In the genomic region with DNA sequence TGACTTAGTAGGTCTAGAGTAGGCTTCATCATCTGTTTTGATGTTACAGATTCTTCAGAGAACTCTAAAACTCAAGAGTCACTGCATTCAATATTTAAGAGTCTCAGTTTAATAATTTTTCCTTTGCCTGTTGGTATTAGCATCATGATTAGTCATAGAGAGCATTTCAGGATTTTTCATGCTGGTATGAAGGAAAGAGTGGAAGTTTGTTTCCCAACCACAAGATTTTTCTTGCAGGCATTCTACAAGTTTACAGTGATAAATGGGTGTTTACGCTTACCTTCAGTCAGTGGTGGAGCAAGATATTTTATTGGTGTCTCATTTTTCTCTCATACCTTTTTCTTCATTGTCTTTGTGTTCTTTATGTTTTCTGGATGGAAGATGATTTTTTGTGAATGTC, we compare ENCODE assay signal across 27 cellular contexts. TPM values are rescaled to one million over a fixed set of nuclear protein-coding genes. Genes with fewer than 3 reads are reported as not detected.
DNase-seq lines count a peak whose midpoint lies in the region; FAIRE-seq and TF ChIP-seq lines count a peak whose summit lies in the region.
"Had no signal": no experiment of that assay in that cellular context is flagged by ENCODE, and none has a peak within 500 bp of the region (broad histone marks: within the 10 kb centered on the region; RNA-seq: fewer than 3 reads in every experiment).

No MANE protein-coding gene starts in this region.

- H3K4me2 ChIP-seq in hepatocyte = no peak overlapping the region
- H3K4me2 ChIP-seq: GM23338, KMS-11 had no signal

- peak; percentile 72 for FAIRE-seq in H54 (lab: Jason Lieb, UNC)
- FAIRE-seq: HTR-8/SVneo had no signal

- no peaks in the 10 kb centered on the region for H4K20me1 ChIP-seq in hepatocyte (ENCODE audit: insufficient read depth, poor library complexity, severe bottlenecking)

- H3K4me1 ChIP-seq in stomach (no peaks in the 10 kb centered on the region), hepatocyte (ENCODE audit: insufficient read depth) (no peaks in the 10 kb centered on the region)
- H3K4me1 ChIP-seq: adrenal gland had no signal

- TF ChIP-seq POLR2A in H54 (IDR thresholded peaks at IDR 0.05; ENCODE audit: low read depth, low read length) (no peak), stomach (IDR thresholded peaks at IDR 0.05) (no peak)

- peak; percentile 25 for DNase-seq in AG08396 (ENCODE audit: low spot score)
- DNase-seq in H54 (ENCODE audit: insufficient read length, low spot score) = no peak
- DNase-seq in astrocyte of the spinal cord (ENCODE audit: low read depth, low spot score) = peak; percentile 18
- peak; percentile 8 for DNase-seq in kidney tubule cell (ENCODE audit: low spot score)
- DNase-seq in OCI-M2 (lab: John Stamatoyannopoulos, UW; ENCODE audit: unreplicated experiment) = no peak
- no peak for DNase-seq in stomach
- DNase-seq in hepatocyte (ENCODE audit: low spot score) = no peak
- DNase-seq in GF-D8 (lab: John Stamatoyannopoulos, UW) = no peak
- DNase-seq: ACHN; activated CD8-positive, alpha-beta T cell treated with anti-CD3 and anti-CD28 coated beads, Interleukin-2, amount 10 ng/mL, durations not matched to agents 7 days and 5 days; activated gamma-delta T cell; adrenal gland; central memory CD4-positive, alpha-beta T cell; DMS53; MV-4-11; naive thymus-derived CD8-positive, alpha-beta T cell; NCI-H774; right cardiac atrium; stimulated activated CD8-positive, alpha-beta memory T cell treated with anti-CD3 and anti-CD28 coated beads, Interleukin-4, amount 100 ng/mL, for 48 hours had no signal

- in situ Hi-C loops in astrocyte of the spinal cord (cut with HindIII; ENCODE audit: low sequenced_read_pairs) = no loop called here

- TF ChIP-seq EP300 in stomach (IDR thresholded peaks at IDR 0.05) = no peak

- H3K27ac ChIP-seq in stomach (no peak overlapping the region), hepatocyte (no peak overlapping the region)
- H3K27ac ChIP-seq: adrenal gland, KMS-11 had no signal

- no peak overlapping the region for H2AFZ ChIP-seq in hepatocyte
- H2AFZ ChIP-seq: GM23338 had no signal

- H3K27me3 ChIP-seq in stomach = no peaks in the 10 kb centered on the region
- no peaks in the 10 kb centered on the region for H3K27me3 ChIP-seq in hepatocyte
- H3K27me3 ChIP-seq: adrenal gland had no signal

- TF ChIP-seq CTCF in astrocyte of the spinal cord (IDR thresholded peaks at IDR 0.05; ENCODE audit: low read depth, low read length) (no peak), stomach (IDR thresholded peaks at IDR 0.05) (no peak), hepatocyte (IDR thresholded peaks at IDR 0.05; ENCODE audit: poor library complexity) (no peak)

- WGBS in stomach, 5 donors = 92 to 98% (median 95%) methylated on average over 1 of the region's 1 CpG
- WGBS in hepatocyte (ENCODE audit: low lambda C conversion rate, missing lambda C conversion rate) = 83% methylated on average over 1 of the region's 1 CpG

- intact Hi-C loops in stomach (cut with DNase I; ENCODE audit: low total_unique reads) = no loop called here

- H3K79me2 ChIP-seq in hepatocyte = peaks cover 8% of the 10 kb centered on the region

- H3K4me3 ChIP-seq in astrocyte of the spinal cord (ENCODE audit: low read depth, low read length) (no peak overlapping the region), stomach (no peak overlapping the region), hepatocyte (no peak overlapping the region)
- H3K4me3 ChIP-seq: adrenal gland, GM23338 had no signal

- peaks cover 58 to 100% (median 98%) of the 10 kb centered on the region in 4 donors for H3K36me3 ChIP-seq in stomach
- no peaks in the 10 kb centered on the region for H3K36me3 ChIP-seq in hepatocyte (replicated peaks; ENCODE audit: insufficient read depth, low read depth)

- H3K9me3 ChIP-seq in stomach (no peaks in the 10 kb centered on the region), hepatocyte (ENCODE audit: low read depth) (no peaks in the 10 kb centered on the region)
- H3K9me3 ChIP-seq: adrenal gland had no signal

- H3K9me2 ChIP-seq in hepatocyte (replicated peaks; ENCODE audit: insufficient read depth) = no peaks in the 10 kb centered on the region

RNA-seq across cellular contexts. Expression of a gene that starts 58.4 kb away (rescaled TPM):
- not detected for total RNA-seq in stomach
- polyA plus RNA-seq in stomach = not detected
- not detected in 2 replicates for total RNA-seq in hepatocyte
- not detected in 2 replicates for polyA plus RNA-seq in hepatocyte
- total RNA-seq: adrenal gland, dermis microvascular lymphatic vessel endothelial cell, GM23338, osteocyte, right cardiac atrium, Right ventricle myocardium inferior, ureter had no signal
- polyA plus RNA-seq: adrenal gland; esophagus; GM23338; naive thymus-derived CD8-positive, alpha-beta T cell had no signal

Comparison
In these comparisons a context has a peak if more than half of its experiments do, and no peak if none do; other contexts are left out.
1. DNase-seq: peak in AG08396 (single experiment), astrocyte of the spinal cord (single experiment) and kidney tubule cell (single experiment); none in H54 (single experiment), OCI-M2 (single experiment), stomach (single experiment), hepatocyte (single experiment) and GF-D8 (single experiment).